Comparison of ENCODE assay signal across 2 cellular contexts in genomic region chr17:46821482-46822387, GRCh38.
A peak's percentile ranks its signal among the peaks of the same experiment; 100 is the strongest.
TF ChIP-seq lines count a peak whose summit lies in the region.

No MANE protein-coding gene starts in this region.

TF ChIP-seq in HCT116, 20 proteins besides CTCF, POLR2A, EP300 and RAD21:
- TF ChIP-seq EZH2phosphoT487 (IDR thresholded peaks at IDR 0.05; ENCODE audit: borderline replicate concordance) (no peak), ZFX (IDR thresholded peaks at IDR 0.05) (0 out of 2 replicates have a peak, but pooled peaks have one; percentile 23)

TF ChIP-seq in K562, 482 proteins besides CTCF, POLR2A, EP300 and RAD21:
- TF ChIP-seq FOXP1 (CRISPR knock-in tag; IDR thresholded peaks at IDR 0.05) (0 out of 2 replicates have a peak, but pooled peaks have one; percentile 43), TEAD1 (CRISPR knock-in tag; IDR thresholded peaks at IDR 0.05) (no peak), ZSCAN29 (IDR thresholded peaks at IDR 0.05) (peak; percentile 84), ZNF263 (CRISPR knock-in tag; IDR thresholded peaks at IDR 0.05; ENCODE audit: borderline replicate concordance) (no peak), TEAD4 (IDR thresholded peaks at IDR 0.05; ENCODE audit: low read length) (no peak), TEAD4 (CRISPR knock-in tag; IDR thresholded peaks at IDR 0.05; ENCODE audit: borderline replicate concordance) (no peak)
